ENCODE assay signal across 10 cellular contexts in the genomic region with DNA sequence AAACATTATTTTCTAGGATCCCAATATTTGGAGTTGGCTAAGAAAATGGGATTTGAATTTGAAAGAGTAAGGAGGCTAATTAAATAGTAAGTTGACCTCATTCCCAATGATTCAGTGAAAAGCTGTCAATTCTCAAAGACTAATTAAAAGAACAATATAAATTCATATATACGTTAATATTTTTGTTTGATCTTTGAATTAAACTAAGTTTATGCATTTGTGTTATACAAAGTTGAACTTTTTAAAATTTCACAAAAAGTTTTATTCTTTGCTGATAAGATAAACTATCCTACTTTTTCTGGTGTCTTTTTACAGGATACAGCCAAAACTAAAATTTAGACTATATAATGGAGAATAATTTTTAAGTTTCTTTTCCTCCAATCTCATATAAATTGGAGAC. TPM values are rescaled to one million over a fixed set of nuclear protein-coding genes. Genes with fewer than 3 reads are reported as not detected.
"Had no signal": no experiment of that assay in that cellular context is flagged by ENCODE, and none has a peak within 500 bp of the region (broad histone marks: within the 10 kb centered on the region; RNA-seq: fewer than 3 reads in every experiment).

A gene (plus strand): TSS at position 301 of the 400 bp plus-strand sequence. CDS start 100 bp downstream, outside the sequence.

- H3K27ac ChIP-seq: HL-60 had no signal

- DNase-seq: IMR-90, KBM-7, KG1 had no signal

- H3K4me3 ChIP-seq: K562 had no signal

- FAIRE-seq: HepG2, HTR-8/SVneo, K562 had no signal

- ATAC-seq: HepG2, K562 had no signal

RNA-seq across cellular contexts. Expression of the gene that starts here (rescaled TPM):
- total RNA-seq: HepG2, HT-29, HT1080, IMR-90, K562 had no signal
- polyA plus RNA-seq: HepG2, IgD-negative memory B cell, IMR-90, K562 had no signal
